In the genomic region with DNA sequence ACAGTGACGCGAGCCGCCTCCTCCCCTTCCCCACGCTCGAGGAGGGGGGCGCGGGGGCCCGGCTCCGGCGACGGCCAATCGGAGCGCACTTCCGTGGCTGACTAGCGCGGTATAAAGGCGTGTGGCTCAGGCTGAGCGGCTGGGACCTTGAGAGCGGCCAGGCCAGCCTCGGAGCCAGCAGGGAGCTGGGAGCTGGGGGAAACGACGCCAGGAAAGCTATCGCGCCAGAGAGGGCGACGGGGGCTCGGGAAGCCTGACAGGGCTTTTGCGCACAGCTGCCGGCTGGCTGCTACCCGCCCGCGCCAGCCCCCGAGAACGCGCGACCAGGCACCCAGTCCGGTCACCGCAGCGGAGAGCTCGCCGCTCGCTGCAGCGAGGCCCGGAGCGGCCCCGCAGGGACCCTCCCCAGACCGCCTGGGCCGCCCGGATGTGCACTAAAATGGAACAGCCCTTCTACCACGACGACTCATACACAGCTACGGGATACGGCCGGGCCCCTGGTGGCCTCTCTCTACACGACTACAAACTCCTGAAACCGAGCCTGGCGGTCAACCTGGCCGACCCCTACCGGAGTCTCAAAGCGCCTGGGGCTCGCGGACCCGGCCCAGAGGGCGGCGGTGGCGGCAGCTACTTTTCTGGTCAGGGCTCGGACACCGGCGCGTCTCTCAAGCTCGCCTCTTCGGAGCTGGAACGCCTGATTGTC, we compare ENCODE assay signal across 1 cellular context.
TF ChIP-seq lines count a peak whose summit lies in the region.

A gene (plus strand): TSS at position 142 of the 703 bp plus-strand sequence. CDS start 286 bp downstream, at position 428.

TF ChIP-seq in K562, 482 proteins besides CTCF, POLR2A, EP300 and RAD21 (continued from another document and continues in another):
- peak; percentile 55; the same call in 1 of the 2 replicates for TF ChIP-seq CBFB (CRISPR knock-in tag; IDR thresholded peaks at IDR 0.05)
- TF ChIP-seq, protein P1, sequence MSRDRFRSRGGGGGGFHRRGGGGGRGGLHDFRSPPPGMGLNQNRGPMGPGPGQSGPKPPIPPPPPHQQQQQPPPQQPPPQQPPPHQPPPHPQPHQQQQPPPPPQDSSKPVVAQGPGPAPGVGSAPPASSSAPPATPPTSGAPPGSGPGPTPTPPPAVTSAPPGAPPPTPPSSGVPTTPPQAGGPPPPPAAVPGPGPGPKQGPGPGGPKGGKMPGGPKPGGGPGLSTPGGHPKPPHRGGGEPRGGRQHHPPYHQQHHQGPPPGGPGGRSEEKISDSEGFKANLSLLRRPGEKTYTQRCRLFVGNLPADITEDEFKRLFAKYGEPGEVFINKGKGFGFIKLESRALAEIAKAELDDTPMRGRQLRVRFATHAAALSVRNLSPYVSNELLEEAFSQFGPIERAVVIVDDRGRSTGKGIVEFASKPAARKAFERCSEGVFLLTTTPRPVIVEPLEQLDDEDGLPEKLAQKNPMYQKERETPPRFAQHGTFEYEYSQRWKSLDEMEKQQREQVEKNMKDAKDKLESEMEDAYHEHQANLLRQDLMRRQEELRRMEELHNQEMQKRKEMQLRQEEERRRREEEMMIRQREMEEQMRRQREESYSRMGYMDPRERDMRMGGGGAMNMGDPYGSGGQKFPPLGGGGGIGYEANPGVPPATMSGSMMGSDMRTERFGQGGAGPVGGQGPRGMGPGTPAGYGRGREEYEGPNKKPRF (IDR thresholded peaks at IDR 0.05; ENCODE audit: low read depth, low read length): no peak
- TF ChIP-seq TCF3 (CRISPR knock-in tag; IDR thresholded peaks at IDR 0.05): peak; percentile 48; the same call in 1 of the 2 replicates
- TF ChIP-seq BHLHE40 (IDR thresholded peaks at IDR 0.05; ENCODE audit: low read length): peak; percentile 72
- no peak for TF ChIP-seq NUFIP1 (IDR thresholded peaks at IDR 0.05; ENCODE audit: partially characterized antibody)
- TF ChIP-seq, protein P2, sequence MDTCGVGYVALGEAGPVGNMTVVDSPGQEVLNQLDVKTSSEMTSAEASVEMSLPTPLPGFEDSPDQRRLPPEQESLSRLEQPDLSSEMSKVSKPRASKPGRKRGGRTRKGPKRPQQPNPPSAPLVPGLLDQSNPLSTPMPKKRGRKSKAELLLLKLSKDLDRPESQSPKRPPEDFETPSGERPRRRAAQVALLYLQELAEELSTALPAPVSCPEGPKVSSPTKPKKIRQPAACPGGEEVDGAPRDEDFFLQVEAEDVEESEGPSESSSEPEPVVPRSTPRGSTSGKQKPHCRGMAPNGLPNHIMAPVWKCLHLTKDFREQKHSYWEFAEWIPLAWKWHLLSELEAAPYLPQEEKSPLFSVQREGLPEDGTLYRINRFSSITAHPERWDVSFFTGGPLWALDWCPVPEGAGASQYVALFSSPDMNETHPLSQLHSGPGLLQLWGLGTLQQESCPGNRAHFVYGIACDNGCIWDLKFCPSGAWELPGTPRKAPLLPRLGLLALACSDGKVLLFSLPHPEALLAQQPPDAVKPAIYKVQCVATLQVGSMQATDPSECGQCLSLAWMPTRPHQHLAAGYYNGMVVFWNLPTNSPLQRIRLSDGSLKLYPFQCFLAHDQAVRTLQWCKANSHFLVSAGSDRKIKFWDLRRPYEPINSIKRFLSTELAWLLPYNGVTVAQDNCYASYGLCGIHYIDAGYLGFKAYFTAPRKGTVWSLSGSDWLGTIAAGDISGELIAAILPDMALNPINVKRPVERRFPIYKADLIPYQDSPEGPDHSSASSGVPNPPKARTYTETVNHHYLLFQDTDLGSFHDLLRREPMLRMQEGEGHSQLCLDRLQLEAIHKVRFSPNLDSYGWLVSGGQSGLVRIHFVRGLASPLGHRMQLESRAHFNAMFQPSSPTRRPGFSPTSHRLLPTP (IDR thresholded peaks at IDR 0.05; ENCODE audit: borderline replicate concordance, extremely low read depth, insufficient read length): no peak
- TF ChIP-seq FUS (optimal IDR thresholded peaks at IDR 0.05; ENCODE audit: low read depth, low read length): peak; percentile 98
- TF ChIP-seq SAFB2 (IDR thresholded peaks at IDR 0.05; ENCODE audit: borderline replicate concordance, low read depth, low read length, severe bottlenecking): no peak
- TF ChIP-seq, protein P3, sequence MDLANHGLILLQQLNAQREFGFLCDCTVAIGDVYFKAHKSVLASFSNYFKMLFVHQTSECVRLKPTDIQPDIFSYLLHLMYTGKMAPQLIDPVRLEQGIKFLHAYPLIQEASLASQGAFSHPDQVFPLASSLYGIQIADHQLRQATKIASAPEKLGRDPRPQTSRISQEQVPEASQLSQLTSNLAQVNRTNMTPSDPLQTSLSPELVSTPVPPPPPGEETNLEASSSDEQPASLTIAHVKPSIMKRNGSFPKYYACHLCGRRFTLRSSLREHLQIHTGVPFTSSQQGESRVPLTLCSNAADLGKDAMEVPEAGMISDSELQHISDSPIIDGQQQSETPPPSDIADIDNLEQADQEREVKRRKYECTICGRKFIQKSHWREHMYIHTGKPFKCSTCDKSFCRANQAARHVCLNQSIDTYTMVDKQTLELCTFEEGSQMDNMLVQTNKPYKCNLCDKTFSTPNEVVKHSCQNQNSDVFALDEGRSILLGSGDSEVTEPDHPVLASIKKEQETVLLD (IDR thresholded peaks at IDR 0.05): no peak; the same call in 1 of the 2 replicates
- no peak for TF ChIP-seq RHOXF2B (CRISPR knock-in tag; conservative IDR thresholded peaks at IDR 0.05)
- TF ChIP-seq RBM22 (IDR thresholded peaks at IDR 0.05; ENCODE audit: low read depth, low read length, poor library complexity, severe bottlenecking): peak; percentile 98
- TF ChIP-seq ZC3H11A (IDR thresholded peaks at IDR 0.05; ENCODE audit: low read depth, low read length): no peak
- TF ChIP-seq, protein P4, sequence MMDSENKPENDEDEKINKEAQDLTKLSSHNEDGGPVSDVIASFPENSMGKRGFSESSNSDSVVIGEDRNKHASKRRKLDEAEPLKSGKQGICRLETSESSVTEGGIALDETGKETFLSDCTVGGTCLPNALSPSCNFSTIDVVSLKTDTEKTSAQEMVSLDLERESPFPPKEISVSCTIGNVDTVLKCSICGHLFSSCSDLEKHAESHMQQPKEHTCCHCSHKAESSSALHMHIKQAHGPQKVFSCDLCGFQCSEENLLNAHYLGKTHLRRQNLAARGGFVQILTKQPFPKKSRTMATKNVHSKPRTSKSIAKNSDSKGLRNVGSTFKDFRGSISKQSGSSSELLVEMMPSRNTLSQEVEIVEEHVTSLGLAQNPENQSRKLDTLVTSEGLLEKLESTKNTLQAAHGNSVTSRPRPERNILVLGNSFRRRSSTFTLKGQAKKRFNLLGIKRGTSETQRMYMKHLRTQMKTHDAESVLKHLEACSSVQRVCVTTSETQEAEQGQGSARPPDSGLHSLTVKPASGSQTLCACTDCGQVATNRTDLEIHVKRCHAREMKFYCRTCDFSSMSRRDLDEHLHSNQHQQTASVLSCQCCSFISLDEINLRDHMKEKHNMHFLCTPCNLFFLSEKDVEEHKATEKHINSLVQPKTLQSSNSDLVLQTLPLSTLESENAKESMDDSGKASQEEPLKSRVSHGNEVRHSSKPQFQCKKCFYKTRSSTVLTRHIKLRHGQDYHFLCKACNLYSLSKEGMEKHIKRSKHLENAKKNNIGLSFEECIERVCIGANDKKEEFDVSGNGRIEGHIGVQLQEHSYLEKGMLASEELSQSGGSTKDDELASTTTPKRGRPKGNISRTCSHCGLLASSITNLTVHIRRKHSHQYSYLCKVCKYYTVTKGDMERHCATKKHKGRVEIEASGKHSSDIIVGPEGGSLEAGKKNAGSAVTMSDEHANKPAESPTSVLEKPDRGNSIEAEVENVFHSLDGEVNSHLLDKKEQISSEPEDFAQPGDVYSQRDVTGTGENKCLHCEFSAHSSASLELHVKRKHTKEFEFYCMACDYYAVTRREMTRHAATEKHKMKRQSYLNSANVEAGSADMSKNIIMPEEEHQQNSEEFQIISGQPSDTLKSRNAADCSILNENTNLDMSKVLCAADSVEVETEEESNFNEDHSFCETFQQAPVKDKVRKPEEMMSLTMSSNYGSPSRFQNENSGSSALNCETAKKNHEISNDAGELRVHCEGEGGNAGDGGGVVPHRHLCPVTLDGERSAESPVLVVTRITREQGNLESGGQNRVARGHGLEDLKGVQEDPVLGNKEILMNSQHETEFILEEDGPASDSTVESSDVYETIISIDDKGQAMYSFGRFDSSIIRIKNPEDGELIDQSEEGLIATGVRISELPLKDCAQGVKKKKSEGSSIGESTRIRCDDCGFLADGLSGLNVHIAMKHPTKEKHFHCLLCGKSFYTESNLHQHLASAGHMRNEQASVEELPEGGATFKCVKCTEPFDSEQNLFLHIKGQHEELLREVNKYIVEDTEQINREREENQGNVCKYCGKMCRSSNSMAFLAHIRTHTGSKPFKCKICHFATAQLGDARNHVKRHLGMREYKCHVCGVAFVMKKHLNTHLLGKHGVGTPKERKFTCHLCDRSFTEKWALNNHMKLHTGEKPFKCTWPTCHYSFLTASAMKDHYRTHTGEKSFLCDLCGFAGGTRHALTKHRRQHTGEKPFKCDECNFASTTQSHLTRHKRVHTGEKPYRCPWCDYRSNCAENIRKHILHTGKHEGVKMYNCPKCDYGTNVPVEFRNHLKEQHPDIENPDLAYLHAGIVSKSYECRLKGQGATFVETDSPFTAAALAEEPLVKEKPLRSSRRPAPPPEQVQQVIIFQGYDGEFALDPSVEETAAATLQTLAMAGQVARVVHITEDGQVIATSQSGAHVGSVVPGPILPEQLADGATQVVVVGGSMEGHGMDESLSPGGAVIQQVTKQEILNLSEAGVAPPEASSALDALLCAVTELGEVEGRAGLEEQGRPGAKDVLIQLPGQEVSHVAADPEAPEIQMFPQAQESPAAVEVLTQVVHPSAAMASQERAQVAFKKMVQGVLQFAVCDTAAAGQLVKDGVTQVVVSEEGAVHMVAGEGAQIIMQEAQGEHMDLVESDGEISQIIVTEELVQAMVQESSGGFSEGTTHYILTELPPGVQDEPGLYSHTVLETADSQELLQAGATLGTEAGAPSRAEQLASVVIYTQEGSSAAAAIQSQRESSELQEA (IDR thresholded peaks at IDR 0.05; ENCODE audit: low read depth): no peak
- TF ChIP-seq FOXP1 (CRISPR knock-in tag; IDR thresholded peaks at IDR 0.05): peak; percentile 95
- no peak for TF ChIP-seq CBX2 (IDR thresholded peaks at IDR 0.05; ENCODE audit: insufficient read depth, low read length, poor library complexity, severe bottlenecking)
- no peak for TF ChIP-seq ZNF124 (CRISPR knock-in tag; IDR thresholded peaks at IDR 0.05)
- TF ChIP-seq ARID1B (IDR thresholded peaks at IDR 0.05): peak; percentile 47
- TF ChIP-seq, protein P5, sequence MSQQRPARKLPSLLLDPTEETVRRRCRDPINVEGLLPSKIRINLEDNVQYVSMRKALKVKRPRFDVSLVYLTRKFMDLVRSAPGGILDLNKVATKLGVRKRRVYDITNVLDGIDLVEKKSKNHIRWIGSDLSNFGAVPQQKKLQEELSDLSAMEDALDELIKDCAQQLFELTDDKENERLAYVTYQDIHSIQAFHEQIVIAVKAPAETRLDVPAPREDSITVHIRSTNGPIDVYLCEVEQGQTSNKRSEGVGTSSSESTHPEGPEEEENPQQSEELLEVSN (IDR thresholded peaks at IDR 0.05; ENCODE audit: borderline replicate concordance in 1 of 2, extremely low read depth in 1 of 2, insufficient read depth in 1 of 2, insufficient read length in 1 of 2, low read depth in 1 of 2, low read length in 1 of 2, poor library complexity in 1 of 2, severe bottlenecking in 1 of 2): peak; percentile 40 to 61
- TF ChIP-seq SIN3B (IDR thresholded peaks at IDR 0.05; ENCODE audit: low read depth): peak; percentile 45; the same call in 1 of the 2 replicates
- peak; percentile 92 for TF ChIP-seq TAF9B (IDR thresholded peaks at IDR 0.05; ENCODE audit: partially characterized antibody)
- no peak for TF ChIP-seq ARID2 (IDR thresholded peaks at IDR 0.05)
- peak; percentile 96; the same call in 1 of the 2 replicates for TF ChIP-seq POLR2AphosphoS2 (IDR thresholded peaks at IDR 0.05; ENCODE audit: low read length)
- TF ChIP-seq HNRNPUL1 (IDR thresholded peaks at IDR 0.05; ENCODE audit: low read length): no peak
- peak; percentile 85 for TF ChIP-seq ELF2 (CRISPR knock-in tag; IDR thresholded peaks at IDR 0.05)
- TF ChIP-seq, protein P6, sequence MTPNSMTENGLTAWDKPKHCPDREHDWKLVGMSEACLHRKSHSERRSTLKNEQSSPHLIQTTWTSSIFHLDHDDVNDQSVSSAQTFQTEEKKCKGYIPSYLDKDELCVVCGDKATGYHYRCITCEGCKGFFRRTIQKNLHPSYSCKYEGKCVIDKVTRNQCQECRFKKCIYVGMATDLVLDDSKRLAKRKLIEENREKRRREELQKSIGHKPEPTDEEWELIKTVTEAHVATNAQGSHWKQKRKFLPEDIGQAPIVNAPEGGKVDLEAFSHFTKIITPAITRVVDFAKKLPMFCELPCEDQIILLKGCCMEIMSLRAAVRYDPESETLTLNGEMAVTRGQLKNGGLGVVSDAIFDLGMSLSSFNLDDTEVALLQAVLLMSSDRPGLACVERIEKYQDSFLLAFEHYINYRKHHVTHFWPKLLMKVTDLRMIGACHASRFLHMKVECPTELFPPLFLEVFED (CRISPR knock-in tag; conservative IDR thresholded peaks at IDR 0.05): peak; percentile 87; the same call in 1 of the 2 replicates
- peak; percentile 87; the same call in 1 of the 2 replicates for TF ChIP-seq SRSF3 (IDR thresholded peaks at IDR 0.05; ENCODE audit: insufficient read depth, low read length)
- peak; percentile 79 for TF ChIP-seq GATAD2B (IDR thresholded peaks at IDR 0.05; ENCODE audit: borderline replicate concordance)
- TF ChIP-seq, protein P7, sequence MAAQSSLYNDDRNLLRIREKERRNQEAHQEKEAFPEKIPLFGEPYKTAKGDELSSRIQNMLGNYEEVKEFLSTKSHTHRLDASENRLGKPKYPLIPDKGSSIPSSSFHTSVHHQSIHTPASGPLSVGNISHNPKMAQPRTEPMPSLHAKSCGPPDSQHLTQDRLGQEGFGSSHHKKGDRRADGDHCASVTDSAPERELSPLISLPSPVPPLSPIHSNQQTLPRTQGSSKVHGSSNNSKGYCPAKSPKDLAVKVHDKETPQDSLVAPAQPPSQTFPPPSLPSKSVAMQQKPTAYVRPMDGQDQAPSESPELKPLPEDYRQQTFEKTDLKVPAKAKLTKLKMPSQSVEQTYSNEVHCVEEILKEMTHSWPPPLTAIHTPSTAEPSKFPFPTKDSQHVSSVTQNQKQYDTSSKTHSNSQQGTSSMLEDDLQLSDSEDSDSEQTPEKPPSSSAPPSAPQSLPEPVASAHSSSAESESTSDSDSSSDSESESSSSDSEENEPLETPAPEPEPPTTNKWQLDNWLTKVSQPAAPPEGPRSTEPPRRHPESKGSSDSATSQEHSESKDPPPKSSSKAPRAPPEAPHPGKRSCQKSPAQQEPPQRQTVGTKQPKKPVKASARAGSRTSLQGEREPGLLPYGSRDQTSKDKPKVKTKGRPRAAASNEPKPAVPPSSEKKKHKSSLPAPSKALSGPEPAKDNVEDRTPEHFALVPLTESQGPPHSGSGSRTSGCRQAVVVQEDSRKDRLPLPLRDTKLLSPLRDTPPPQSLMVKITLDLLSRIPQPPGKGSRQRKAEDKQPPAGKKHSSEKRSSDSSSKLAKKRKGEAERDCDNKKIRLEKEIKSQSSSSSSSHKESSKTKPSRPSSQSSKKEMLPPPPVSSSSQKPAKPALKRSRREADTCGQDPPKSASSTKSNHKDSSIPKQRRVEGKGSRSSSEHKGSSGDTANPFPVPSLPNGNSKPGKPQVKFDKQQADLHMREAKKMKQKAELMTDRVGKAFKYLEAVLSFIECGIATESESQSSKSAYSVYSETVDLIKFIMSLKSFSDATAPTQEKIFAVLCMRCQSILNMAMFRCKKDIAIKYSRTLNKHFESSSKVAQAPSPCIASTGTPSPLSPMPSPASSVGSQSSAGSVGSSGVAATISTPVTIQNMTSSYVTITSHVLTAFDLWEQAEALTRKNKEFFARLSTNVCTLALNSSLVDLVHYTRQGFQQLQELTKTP (IDR thresholded peaks at IDR 0.05; ENCODE audit: low read depth in 1 of 2, partially characterized antibody in 2 of 2): no peak
- no peak for TF ChIP-seq TAF15 (IDR thresholded peaks at IDR 0.05; ENCODE audit: low read depth, low read length)
- TF ChIP-seq HDAC8 (tag; IDR thresholded peaks at IDR 0.05): no peak
- TF ChIP-seq ESRRB (CRISPR knock-in tag; IDR thresholded peaks at IDR 0.05; ENCODE audit: borderline replicate concordance): no peak
- TF ChIP-seq ZNF699 (CRISPR knock-in tag; IDR thresholded peaks at IDR 0.05; ENCODE audit: insufficient replicate concordance): no peak
- TF ChIP-seq GTF2A2 (tag; IDR thresholded peaks at IDR 0.05): peak; percentile 87
- no peak for TF ChIP-seq U2AF2 (optimal IDR thresholded peaks at IDR 0.05; ENCODE audit: low read depth, low read length)
